ENCODE assay signal across 10 cellular contexts in genomic region chr10:93072225-93072712, GRCh38. TPM values are rescaled to one million over a fixed set of nuclear protein-coding genes. Genes with fewer than 3 reads are reported as not detected.
DNase-seq lines count a peak whose midpoint lies in the region; ATAC-seq and TF ChIP-seq lines count a peak whose summit lies in the region.
"Had no signal": no experiment of that assay in that cellular context is flagged by ENCODE, and none has a peak within 500 bp of the region (broad histone marks: within the 10 kb centered on the region; RNA-seq: fewer than 3 reads in every experiment).

No MANE protein-coding gene starts in this region.

- DNase-seq in DMS53 (lab: John Stamatoyannopoulos, UW) = peak; percentile 84
- DNase-seq in NT2/D1 (ENCODE audit: low read depth, low spot score) = no peak
- DNase-seq in osteocyte (ENCODE audit: extremely low spot score, unreplicated experiment) = no peak
- no peak for DNase-seq in effector CD4-positive, alpha-beta T cell
- no peak for DNase-seq in globus pallidus (ENCODE audit: low spot score)
- DNase-seq in NCI-H1092 (lab: John Stamatoyannopoulos, UW) = no peak
- DNase-seq: caudate nucleus had no signal

- H3K4me3 ChIP-seq in NT2/D1 (ENCODE audit: insufficient read length, low read depth) (peak overlapping the region; percentile 30), esophagus (ENCODE audit: low read depth in 1 of 2, low read length in 2 of 2) (peak overlapping the region; percentile 3 to 29)

- H3K27ac Mint-ChIP-seq in osteocyte (ENCODE audit: unreplicated experiment) = no peak overlapping the region

- no peak for TF ChIP-seq CTCF in osteocyte (IDR thresholded peaks at IDR 0.05)

- H3K4me1 ChIP-seq in NT2/D1 (ENCODE audit: insufficient read depth, insufficient read length) (peaks cover 2% of the 10 kb centered on the region), esophagus (ENCODE audit: control insufficient read depth in 2 of 2, insufficient read depth in 2 of 2, low read length in 1 of 2) (peaks cover 9 to 19% of the 10 kb centered on the region in 2 donors)

- no peak overlapping the region for H3K27ac ChIP-seq in esophagus (ENCODE audit: low read depth in 2 of 2, low read length in 1 of 2)

- no peaks in the 10 kb centered on the region for H3K9me3 ChIP-seq in NT2/D1 (ENCODE audit: insufficient read depth, low read length)
- H3K9me3 ChIP-seq in esophagus (ENCODE audit: control insufficient read depth in 2 of 2, insufficient read depth in 1 of 2, low read depth in 1 of 2, low read length in 1 of 2) = peaks cover 0 to 1% of the 10 kb centered on the region in 2 donors

- H3K9ac ChIP-seq in NT2/D1 (ENCODE audit: insufficient read length, low read depth) = no peak overlapping the region

- H3K9me3 Mint-ChIP-seq in osteocyte (ENCODE audit: unreplicated experiment) = no peaks in the 10 kb centered on the region

- H3K36me3 ChIP-seq in NT2/D1 (ENCODE audit: insufficient read depth, insufficient read length, low read length) (no peaks in the 10 kb centered on the region), esophagus (ENCODE audit: control insufficient read depth in 2 of 2, insufficient read depth in 2 of 2, low read length in 1 of 2) (no peaks in the 10 kb centered on the region)

- peak overlapping the region; percentile 74 for H3K4me3 Mint-ChIP-seq in osteocyte (ENCODE audit: unreplicated experiment)

- WGBS in esophagus, 2 donors = 1% methylated on average over 27 of the region's 27 CpGs

- peaks cover 45% of the 10 kb centered on the region for H3K4me1 Mint-ChIP-seq in osteocyte (ENCODE audit: unreplicated experiment)

- no peak for ATAC-seq in GM18520 (IDR thresholded peaks at IDR 0.05; ENCODE audit: unreplicated experiment)

- peaks cover 98% of the 10 kb centered on the region for H3K27me3 ChIP-seq in NT2/D1 (ENCODE audit: insufficient read depth, insufficient read length)
- peaks cover 27 to 40% of the 10 kb centered on the region in 2 donors for H3K27me3 ChIP-seq in esophagus (ENCODE audit: control insufficient read depth in 1 of 2, insufficient read depth in 2 of 2, low read length in 2 of 2)

- H3K36me3 Mint-ChIP-seq in osteocyte (ENCODE audit: unreplicated experiment) = no peaks in the 10 kb centered on the region

- H3K27me3 Mint-ChIP-seq in osteocyte (ENCODE audit: unreplicated experiment) = peaks cover 77% of the 10 kb centered on the region

RNA-seq across cellular contexts. Expression of gene CYP26A1, which starts 1.4 kb away (rescaled TPM):
- not detected for polyA plus RNA-seq in esophagus
- total RNA-seq in osteocyte = not detected in 2 replicates

RNA-seq across cellular contexts. Expression of gene CYP26C1, which starts 11.7 kb away (rescaled TPM):
- under 1 TPM; 0.01 to 0.02 TPM for polyA plus RNA-seq in esophagus
- total RNA-seq in osteocyte = 0.08 TPM in 1 of 2 replicates, not detected in the other
- total RNA-seq: LHCN-M2 had no signal
